In the genomic region with DNA sequence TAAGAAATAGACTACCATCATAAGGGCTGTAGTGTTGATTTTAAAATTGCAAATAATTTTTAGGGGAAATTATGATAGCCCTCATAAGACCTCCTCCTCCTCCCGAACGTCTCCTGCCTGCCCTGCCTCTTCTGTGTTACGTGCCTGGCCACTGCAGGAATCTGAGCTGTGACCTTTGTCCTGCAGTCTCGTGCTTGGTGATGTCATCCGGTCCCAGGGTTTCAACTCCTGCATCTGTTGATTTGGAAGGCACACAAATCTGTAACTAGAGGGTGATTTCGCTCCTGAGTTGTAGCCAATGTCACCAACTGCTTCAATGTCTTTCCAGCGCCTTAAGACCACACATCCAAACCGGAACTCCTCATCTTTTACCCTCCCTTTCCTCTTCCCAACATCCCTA, we compare ENCODE assay signal across 14 cellular contexts.
DNase-seq lines count a peak whose midpoint lies in the region; FAIRE-seq and TF ChIP-seq lines count a peak whose summit lies in the region.
"Had no signal": no experiment of that assay in that cellular context is flagged by ENCODE, and none has a peak within 500 bp of the region (broad histone marks: within the 10 kb centered on the region; RNA-seq: fewer than 3 reads in every experiment).

No MANE protein-coding gene starts in this region.

- 100% methylated on average over 1 of the region's 8 CpGs for WGBS in H9 (ENCODE audit: extremely low coverage, insufficient read length, low lambda C conversion rate)
- WGBS in small intestine, 3 donors, result 19 to 49% (median 28%) methylated on average over 8 of the region's 8 CpGs
- WGBS in prostate gland, result 88% methylated on average over 8 of the region's 8 CpGs
- WGBS in sigmoid colon, 2 donors, result 23 to 71% methylated on average over 8 of the region's 8 CpGs

- H2BK12ac ChIP-seq in H9 (ENCODE audit: insufficient read length, low read depth, low read length), result peak overlapping the region; percentile 17

- no peak for FAIRE-seq in endothelial cell of umbilical vein (lab: Jason Lieb, UNC)
- no peak for FAIRE-seq in small intestine (lab: Jason Lieb, UNC)

- H2BK120ac ChIP-seq in H9 (ENCODE audit: low read depth, low read length, poor library complexity, severe bottlenecking), result peak overlapping the region; percentile 76

- POLR2A ChIA-PET in endothelial cell of umbilical vein (lab: Charles Lee), result no interaction called here

- CTCF ChIA-PET in endothelial cell of umbilical vein (lab: Charles Lee), result interaction anchor here (1.0 to 3.3 kb wide), 4 partner anchors 9 to 531 kb away, joined by 3 to 18 read pairs (median 3); no protein-coding TSS in a partner anchor

- H3K4me2 ChIP-seq in H9 (ENCODE audit: insufficient read depth, insufficient read length, low read length) (no peak overlapping the region), endothelial cell of umbilical vein (ENCODE audit: insufficient read depth, low read length) (peak overlapping the region; percentile 32)

- no peak overlapping the region for H3K23ac ChIP-seq in H9 (ENCODE audit: insufficient read length, low read depth, low read length)

- H3K23me2 ChIP-seq in H9 (ENCODE audit: insufficient read length, low read depth, low read length, poor library complexity, severe bottlenecking), result no peaks in the 10 kb centered on the region

- no peak overlapping the region for H3T11ph ChIP-seq in H9 (ENCODE audit: low read length)

- dilution Hi-C loops in endothelial cell of umbilical vein (cut with MboI; ENCODE audit: extremely low pct_ligation_motif_present, low sequenced_read_pairs), result no loop called here

- TF ChIP-seq CTCF in H9 (conservative IDR thresholded peaks at IDR 0.05) (no peak), endothelial cell of umbilical vein (IDR thresholded peaks at IDR 0.05; ENCODE audit: extremely low read depth in 1 of 2, insufficient read depth in 1 of 2, low read depth in 1 of 2, low read length in 2 of 2) (no peak), prostate gland (IDR thresholded peaks at IDR 0.05) (no peak), dorsolateral prefrontal cortex (IDR thresholded peaks at IDR 0.05 in 54 of 56, conservative IDR thresholded peaks at IDR 0.05 in 2 of 56; ENCODE audit: low read depth in 1 of 56, partially characterized antibody in 56 of 56) (no peak), sigmoid colon (IDR thresholded peaks at IDR 0.05) (no peak)

- H3K4me3 ChIP-seq in endothelial cell of umbilical vein (replicated peaks in 1 of 3; ENCODE audit: insufficient read depth in 1 of 3, low read depth in 1 of 3, low read length in 3 of 3), result no peak overlapping the region
- H3K4me3 ChIP-seq in small intestine (ENCODE audit: low read depth in 1 of 2, low read length in 2 of 2), result no peak overlapping the region
- H3K4me3 ChIP-seq in prostate gland, result no peak overlapping the region
- H3K4me3 ChIP-seq in dorsolateral prefrontal cortex, result no peak overlapping the region
- no peak overlapping the region for H3K4me3 ChIP-seq in sigmoid colon

- DNase-seq in H9 (no peak), endothelial cell of umbilical vein (ENCODE audit: low read depth, low spot score) (no peak), kidney tubule cell (ENCODE audit: low spot score) (peak; percentile 57), small intestine (peak; percentile 90), NCI-H526 (lab: John Stamatoyannopoulos, UW) (no peak), prostate gland (ENCODE audit: low spot score) (no peak), dorsolateral prefrontal cortex (no peak), sigmoid colon (no peak)
- DNase-seq: activated CD4-positive, alpha-beta T cell treated with anti-CD3 and anti-CD28 coated beads, Interleukin-2, amount 10 ng/mL, durations not matched to agents 24 days and 14 days; activated naive CD4-positive, alpha-beta T cell; CD4-positive, alpha-beta memory T cell; NCI-H1092 treated with DMSO at 0.1 percent for 48 hours; NCI-H774; stimulated activated CD4-positive, alpha-beta T cell treated with anti-CD3 and anti-CD28 coated beads, Interleukin-4, amount 100 ng/mL, for 24 hours had no signal

- no peaks in the 10 kb centered on the region for H3K9me1 ChIP-seq in endothelial cell of umbilical vein (replicated peaks; ENCODE audit: control insufficient read depth, extremely low read depth, insufficient read depth, low read length)

- no peak overlapping the region for H3K4ac ChIP-seq in H9 (ENCODE audit: low read depth, low read length)

- H3K27me3 ChIP-seq in H9 (ENCODE audit: insufficient read depth, low read length) (no peaks in the 10 kb centered on the region), endothelial cell of umbilical vein (ENCODE audit: control insufficient read depth in 2 of 2, insufficient read depth in 2 of 2, low read length in 2 of 2) (no peaks in the 10 kb centered on the region), small intestine (ENCODE audit: control insufficient read depth in 2 of 2, insufficient read depth in 2 of 2, low read length in 2 of 2) (no peaks in the 10 kb centered on the region), prostate gland (replicated peaks; ENCODE audit: insufficient read depth) (no peaks in the 10 kb centered on the region), dorsolateral prefrontal cortex (no peaks in the 10 kb centered on the region), sigmoid colon (no peaks in the 10 kb centered on the region)

- H3K79me2 ChIP-seq in H9 (ENCODE audit: insufficient read depth, low read length) (no peaks in the 10 kb centered on the region), endothelial cell of umbilical vein (ENCODE audit: control insufficient read depth, insufficient read depth, low read length) (no peaks in the 10 kb centered on the region)

- no peak overlapping the region for H3K14ac ChIP-seq in H9 (ENCODE audit: insufficient read depth, low read length)

- no peak overlapping the region for H2BK20ac ChIP-seq in H9 (ENCODE audit: low read depth, low read length, poor library complexity, severe bottlenecking)

- H4K91ac ChIP-seq in H9 (ENCODE audit: insufficient read length, low read depth, low read length), result no peak overlapping the region

- H3K9me3 ChIP-seq in H9 (ENCODE audit: control insufficient read depth, low read depth, low read length) (no peaks in the 10 kb centered on the region), endothelial cell of umbilical vein (replicated peaks; ENCODE audit: control insufficient read depth, insufficient read depth, low read length) (no peaks in the 10 kb centered on the region), small intestine (ENCODE audit: control insufficient read depth, low read depth) (no peaks in the 10 kb centered on the region), prostate gland (no peaks in the 10 kb centered on the region), sigmoid colon (no peaks in the 10 kb centered on the region)

- H2BK15ac ChIP-seq in H9 (ENCODE audit: low read depth, low read length), result no peak overlapping the region

- no peak for TF ChIP-seq POLR2A in endothelial cell of umbilical vein (IDR thresholded peaks at IDR 0.05; ENCODE audit: low read depth, low read length)
- no peak for TF ChIP-seq POLR2A in prostate gland (IDR thresholded peaks at IDR 0.05)
- no peak for TF ChIP-seq POLR2A in sigmoid colon (IDR thresholded peaks at IDR 0.05)

- H3K27ac Mint-ChIP-seq in H9, result peak overlapping the region in 2 of 3 experiments; percentile 81 to 82; a peak in 5 of 7 replicates
- H3K27ac Mint-ChIP-seq: activated CD4-positive, alpha-beta T cell treated with anti-CD3 and anti-CD28 coated beads, Interleukin-2, amount 10 ng/mL, durations not matched to agents 24 days and 14 days; CD4-positive, alpha-beta memory T cell had no signal

- H3K36me3 ChIP-seq in endothelial cell of umbilical vein (ENCODE audit: control insufficient read depth in 2 of 2, extremely low read depth in 1 of 2, insufficient read depth in 2 of 2, low read length in 2 of 2) (no peaks in the 10 kb centered on the region), small intestine (ENCODE audit: control insufficient read depth in 2 of 2, insufficient read depth in 2 of 2, low read length in 2 of 2) (no peaks in the 10 kb centered on the region), prostate gland (no peaks in the 10 kb centered on the region), sigmoid colon (no peaks in the 10 kb centered on the region)

- no peak overlapping the region for H3K56ac ChIP-seq in H9 (ENCODE audit: insufficient read length, low read depth, low read length)

- no peaks in the 10 kb centered on the region; the same call in 1 of the 2 replicates for H3K4me1 ChIP-seq in H9 (ENCODE audit: insufficient read depth, low read length)
- H3K4me1 ChIP-seq in endothelial cell of umbilical vein (ENCODE audit: control insufficient read depth, extremely low read depth, insufficient read depth, low read length), result peaks cover 10% of the 10 kb centered on the region
- peaks cover 2 to 3% of the 10 kb centered on the region in 2 donors for H3K4me1 ChIP-seq in small intestine (ENCODE audit: control insufficient read depth in 2 of 2, insufficient read depth in 1 of 2, low read depth in 1 of 2, low read length in 1 of 2)
- no peaks in the 10 kb centered on the region for H3K4me1 ChIP-seq in prostate gland (replicated peaks)
- H3K4me1 ChIP-seq in sigmoid colon, result peaks cover 0 to 32% (median 19%) of the 10 kb centered on the region in 4 donors

- peak overlapping the region; percentile 35 for H2BK5ac ChIP-seq in H9 (ENCODE audit: insufficient read length, low read length)

- H3K4me3 Mint-ChIP-seq in H9, result no peak overlapping the region
- H3K4me3 Mint-ChIP-seq: activated CD4-positive, alpha-beta T cell treated with anti-CD3 and anti-CD28 coated beads, Interleukin-2, amount 10 ng/mL, durations not matched to agents 24 days and 14 days; CD4-positive, alpha-beta memory T cell had no signal

- no TSS peak for BruUV-seq in endothelial cell of umbilical vein (replicated peaks; lab: Mats Ljungman, UMichigan)

- H3K27ac ChIP-seq in H9 (ENCODE audit: insufficient read length, low read depth, low read length) (no peak overlapping the region), endothelial cell of umbilical vein (ENCODE audit: insufficient read depth, low read depth, low read length) (peak overlapping the region; percentile 32), small intestine (ENCODE audit: low read depth in 1 of 2, low read length in 1 of 2) (peak overlapping the region; percentile 30 to 42), prostate gland (no peak overlapping the region), dorsolateral prefrontal cortex (no peak overlapping the region), sigmoid colon (peak overlapping the region in 1 of 4 donors; percentile 52)

- H3K79me1 ChIP-seq in H9 (ENCODE audit: insufficient read depth, low read depth, low read length, poor library complexity, severe bottlenecking), result no peaks in the 10 kb centered on the region

- intact Hi-C loops in endothelial cell of umbilical vein (cut with micrococcal nuclease) (loop anchor here (5.0 kb wide), 1 partner anchor 103 kb away; no protein-coding TSS in a partner anchor), prostate gland (cut with DNase I) (no loop called here), dorsolateral prefrontal cortex (cut with DNase I) (no loop called here), sigmoid colon (cut with DNase I) (no loop called here)

- H4K5ac ChIP-seq in H9 (ENCODE audit: insufficient read length, low read depth, low read length), result no peak overlapping the region

- no peak overlapping the region for H2AFZ ChIP-seq in H9 (ENCODE audit: low read length)
- H2AFZ ChIP-seq in endothelial cell of umbilical vein (ENCODE audit: low read depth, low read length), result no peak overlapping the region

- H4K8ac ChIP-seq in H9 (replicated peaks; ENCODE audit: insufficient read length, low read depth, low read length), result no peak overlapping the region

- H3K4me1 Mint-ChIP-seq in H9, result peaks cover 18 to 23% of the 10 kb centered on the region in 2 experiments
- H3K4me1 Mint-ChIP-seq: activated CD4-positive, alpha-beta T cell treated with anti-CD3 and anti-CD28 coated beads, Interleukin-2, amount 10 ng/mL, durations not matched to agents 24 days and 14 days; CD4-positive, alpha-beta memory T cell had no signal

- no peaks in the 10 kb centered on the region for H3K9me3 Mint-ChIP-seq in H9
- H3K9me3 Mint-ChIP-seq: CD4-positive, alpha-beta memory T cell had no signal

- peaks cover 0 to 8% (median 1%) of the 10 kb centered on the region in 3 experiments; a peak in 3 of 7 replicates for H3K36me3 Mint-ChIP-seq in H9 (ENCODE audit: insufficient read depth in 1 of 3, low read depth in 3 of 3)

- no peak overlapping the region for H2AK5ac ChIP-seq in H9 (ENCODE audit: insufficient read length, low read length)

- TF ChIP-seq EP300 in sigmoid colon (IDR thresholded peaks at IDR 0.05), result no peak

- H3K18ac ChIP-seq in H9 (ENCODE audit: insufficient read length, low read depth, low read length), result no peak overlapping the region

- H3K27me3 Mint-ChIP-seq in H9 (ENCODE audit: low read depth), result no peaks in the 10 kb centered on the region
- H3K27me3 Mint-ChIP-seq: activated CD4-positive, alpha-beta T cell treated with anti-CD3 and anti-CD28 coated beads, Interleukin-2, amount 10 ng/mL, durations not matched to agents 24 days and 14 days; CD4-positive, alpha-beta memory T cell had no signal

- H3K9ac ChIP-seq in H9 (ENCODE audit: extremely low read depth, insufficient read length, low read length) (no peak overlapping the region), endothelial cell of umbilical vein (replicated peaks; ENCODE audit: extremely low read depth, insufficient read depth, low read length) (no peak overlapping the region)

- H4K20me1 ChIP-seq in H9 (ENCODE audit: control insufficient read depth, insufficient read depth, insufficient read length) (no peaks in the 10 kb centered on the region), endothelial cell of umbilical vein (replicated peaks; ENCODE audit: control insufficient read depth, extremely low read depth, insufficient read depth, low read length) (no peaks in the 10 kb centered on the region)

Comparison
In these comparisons a context has a peak if more than half of its experiments do, and no peak if none do; other contexts are left out.
1. DNase-seq: peak in kidney tubule cell (single experiment) and small intestine (single experiment); none in H9 (single experiment), endothelial cell of umbilical vein (single experiment), NCI-H526 (0 of 2), prostate gland (single experiment), dorsolateral prefrontal cortex (0 of 10) and sigmoid colon (single experiment).
2. H3K27ac ChIP-seq: peak in endothelial cell of umbilical vein (single experiment) and small intestine (2 of 2); none in H9 (single experiment), prostate gland (0 of 2) and dorsolateral prefrontal cortex (0 of 59).